18 cellular contexts compared by ENCODE assay signal in the genomic region with DNA sequence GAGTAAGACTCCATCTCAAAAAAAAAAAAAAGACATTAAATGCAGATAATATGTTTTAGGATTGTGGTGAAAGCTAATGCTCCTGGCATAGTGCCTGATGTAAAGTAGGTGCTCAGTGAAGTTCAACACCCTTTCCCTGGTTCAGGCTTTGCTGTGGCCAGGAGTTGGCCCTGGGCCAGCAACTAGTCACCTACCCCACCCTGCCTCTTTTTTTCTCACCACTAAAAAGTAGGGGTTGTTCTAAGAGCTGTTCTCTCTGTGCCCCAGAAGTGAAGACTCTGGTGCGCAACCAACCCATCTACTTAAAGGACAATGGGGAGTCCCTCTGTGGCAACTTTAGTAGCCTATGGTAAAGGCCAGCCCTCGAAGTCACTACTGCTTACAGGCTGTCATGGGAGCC.
DNase-seq lines count a peak whose midpoint lies in the region; ATAC-seq, FAIRE-seq and TF ChIP-seq lines count a peak whose summit lies in the region.
"Had no signal": no experiment of that assay in that cellular context is flagged by ENCODE, and none has a peak within 500 bp of the region (broad histone marks: within the 10 kb centered on the region; RNA-seq: fewer than 3 reads in every experiment).

No MANE protein-coding gene starts in this region.

- H3K9me3 Mint-ChIP-seq in central memory CD8-positive, alpha-beta T cell, result no peaks in the 10 kb centered on the region
- H3K9me3 Mint-ChIP-seq: stimulated activated naive B cell treated with anti-CD40 and anti-IgM and Interleukin-4, amounts not matched to agents 10 μg/mL and 1 μg/mL and 100 μg/mL, for 72 hours had no signal

- in situ Hi-C loops in HepG2 (cut with HindIII; ENCODE audit: extremely low pct_ligation_motif_present, low pct_unique_long_range_greater_than_20kb), result no loop called here

- DNase-seq in HepG2 (ENCODE audit: low spot score) (no peak), right lobe of liver (no peak), vagina (ENCODE audit: extremely low spot score in 2 of 2) (no peak), PC-9 (no peak)
- peak; percentile 51 for DNase-seq in Jurkat, Clone E6-1 (ENCODE audit: low read depth, low spot score)
- no peak for DNase-seq in central memory CD8-positive, alpha-beta T cell (ENCODE audit: low spot score in 2 of 2)
- DNase-seq: amniotic stem cell; EL; head of caudate nucleus; NCI-H1048; OCI-M1; ovary; stimulated activated naive B cell treated with anti-CD40 and anti-IgM and Interleukin-4, amounts not matched to agents 10 μg/mL and 1 μg/mL and 100 μg/mL, for 72 hours; uterus had no signal

- H3K4me2 ChIP-seq in HepG2 (ENCODE audit: low read depth, low read length) (no peak overlapping the region), PC-9 (no peak overlapping the region)

- H3K4me3 Mint-ChIP-seq in central memory CD8-positive, alpha-beta T cell, result no peak overlapping the region
- H3K4me3 Mint-ChIP-seq: stimulated activated naive B cell treated with anti-CD40 and anti-IgM and Interleukin-4, amounts not matched to agents 10 μg/mL and 1 μg/mL and 100 μg/mL, for 72 hours had no signal

- H3K36me3 Mint-ChIP-seq in central memory CD8-positive, alpha-beta T cell (ENCODE audit: insufficient read depth), result peaks cover 11% of the 10 kb centered on the region

- no peaks in the 10 kb centered on the region for H3K9me2 ChIP-seq in PC-9 (ENCODE audit: insufficient read depth)

- H3K27ac ChIP-seq in HepG2 (ENCODE audit: extremely low read length, insufficient read depth, low read length), result no peak overlapping the region
- no peak overlapping the region for H3K27ac ChIP-seq in right lobe of liver
- peak overlapping the region; percentile 19 for H3K27ac ChIP-seq in vagina
- H3K27ac ChIP-seq in PC-9, result no peak overlapping the region
- H3K27ac ChIP-seq: epithelial cell of prostate, ovary, skin epidermis, uterus had no signal

- TF ChIP-seq EP300 in HepG2 (IDR thresholded peaks at IDR 0.05; ENCODE audit: low read depth in 2 of 2, low read length in 2 of 2) (no peak), HepG2 (CRISPR knock-in tag; IDR thresholded peaks at IDR 0.05; ENCODE audit: borderline replicate concordance) (no peak)

- ATAC-seq in HepG2 (no peak), right lobe of liver (no peak), GM21528 (IDR thresholded peaks at IDR 0.05; ENCODE audit: low FRiP score, unreplicated experiment) (no peak)
- ATAC-seq in central memory CD8-positive, alpha-beta T cell (replicated peaks; ENCODE audit: extremely low read depth, poor library complexity, severe bottlenecking), result peak; percentile 72
- ATAC-seq: stimulated activated naive B cell treated with anti-CD40 and anti-IgM and Interleukin-4, amounts not matched to agents 10 μg/mL and 1 μg/mL and 100 μg/mL, for 72 hours had no signal

- 78% methylated on average over 2 of the region's 2 CpGs for WGBS in HepG2 (ENCODE audit: low lambda C conversion rate)
- WGBS in right lobe of liver (ENCODE audit: insufficient coverage, low coverage, low lambda C conversion rate, missing lambda C conversion rate), result 80% methylated on average over 1 of the region's 2 CpGs

- H2AFZ ChIP-seq in HepG2 (ENCODE audit: low read length) (no peak overlapping the region), PC-9 (no peak overlapping the region)

- H3K9ac ChIP-seq in HepG2 (ENCODE audit: insufficient read depth, low read depth, low read length), result no peak overlapping the region

- H3K27me3 ChIP-seq in HepG2 (ENCODE audit: control insufficient read depth in 1 of 2, insufficient read depth in 2 of 2, low read length in 2 of 2) (no peaks in the 10 kb centered on the region), right lobe of liver (no peaks in the 10 kb centered on the region), vagina (no peaks in the 10 kb centered on the region), PC-9 (ENCODE audit: insufficient read depth, low read depth) (no peaks in the 10 kb centered on the region)
- H3K27me3 ChIP-seq: ovary, uterus had no signal

- H3K9me3 ChIP-seq in HepG2 (ENCODE audit: low read length) (no peaks in the 10 kb centered on the region), right lobe of liver (no peaks in the 10 kb centered on the region), vagina (no peaks in the 10 kb centered on the region), PC-9 (ENCODE audit: insufficient read depth, low read depth) (no peaks in the 10 kb centered on the region; the same call in 1 of the 2 replicates)
- H3K9me3 ChIP-seq: ovary, uterus had no signal

- peaks cover 31% of the 10 kb centered on the region for H3K4me1 ChIP-seq in HepG2 (ENCODE audit: insufficient read depth, low read length)
- H3K4me1 ChIP-seq in right lobe of liver, result no peaks in the 10 kb centered on the region
- peaks cover 9% of the 10 kb centered on the region for H3K4me1 ChIP-seq in vagina
- no peaks in the 10 kb centered on the region for H3K4me1 ChIP-seq in PC-9 (replicated peaks; ENCODE audit: insufficient read depth)
- H3K4me1 ChIP-seq: uterus had no signal

- TF ChIP-seq CTCF in HepG2 (CRISPR knock-in tag; IDR thresholded peaks at IDR 0.05) (no peak), right lobe of liver (IDR thresholded peaks at IDR 0.05) (no peak), vagina (IDR thresholded peaks at IDR 0.05) (no peak), PC-9 (conservative IDR thresholded peaks at IDR 0.05) (no peak)

- peak overlapping the region; percentile 62 for H3K27ac Mint-ChIP-seq in central memory CD8-positive, alpha-beta T cell (ENCODE audit: low read depth)
- H3K27ac Mint-ChIP-seq: stimulated activated naive B cell treated with anti-CD40 and anti-IgM and Interleukin-4, amounts not matched to agents 10 μg/mL and 1 μg/mL and 100 μg/mL, for 72 hours had no signal

- TF ChIP-seq RAD21 in HepG2 (CRISPR knock-in tag; IDR thresholded peaks at IDR 0.05), result no peak

- H4K20me1 ChIP-seq in HepG2 (ENCODE audit: insufficient read depth, low read length) (no peaks in the 10 kb centered on the region), PC-9 (ENCODE audit: insufficient read depth) (no peaks in the 10 kb centered on the region)

- no peaks in the 10 kb centered on the region for H3F3A ChIP-seq in PC-9 (ENCODE audit: insufficient read depth, low read depth)

- intact Hi-C loops in HepG2 (cut with micrococcal nuclease; ENCODE audit: unreplicated experiment), result no loop called here
- intact Hi-C loops in right lobe of liver (cut with DNase I), result no loop called here
- intact Hi-C loops in vagina (cut with DNase I), result no loop called here
- intact Hi-C loops in PC-9 (cut with micrococcal nuclease; ENCODE audit: unreplicated experiment), result no loop called here

- no peaks in the 10 kb centered on the region for H3K27me3 Mint-ChIP-seq in central memory CD8-positive, alpha-beta T cell
- H3K27me3 Mint-ChIP-seq: stimulated activated naive B cell treated with anti-CD40 and anti-IgM and Interleukin-4, amounts not matched to agents 10 μg/mL and 1 μg/mL and 100 μg/mL, for 72 hours had no signal

- BruUV-seq in HepG2 (replicated peaks; lab: Mats Ljungman, UMichigan), result no TSS peak
- no TSS peak for BruUV-seq in PC-9 (replicated peaks; lab: Mats Ljungman, UMichigan)

- no peaks in the 10 kb centered on the region for H3K79me2 ChIP-seq in HepG2 (ENCODE audit: insufficient read depth, low read length)
- H3K79me2 ChIP-seq in PC-9 (ENCODE audit: low read depth), result no peaks in the 10 kb centered on the region

- no peak for FAIRE-seq in HepG2 (lab: Jason Lieb, UNC)
- FAIRE-seq: H1 had no signal

- TF ChIP-seq POLR2A in HepG2 (IDR thresholded peaks at IDR 0.05; ENCODE audit: insufficient read depth in 1 of 2, low read depth in 2 of 2, low read length in 2 of 2) (no peak), right lobe of liver (IDR thresholded peaks at IDR 0.05) (no peak), vagina (IDR thresholded peaks at IDR 0.05) (no peak)

- no peak overlapping the region for H3K4me3 ChIP-seq in HepG2 (replicated peaks in 1 of 3; ENCODE audit: insufficient read depth in 1 of 3, low read depth in 2 of 3, low read length in 3 of 3)
- no peak overlapping the region for H3K4me3 ChIP-seq in right lobe of liver
- no peak overlapping the region for H3K4me3 ChIP-seq in Jurkat, Clone E6-1 (ENCODE audit: low read length)
- no peak overlapping the region for H3K4me3 ChIP-seq in vagina
- no peak overlapping the region for H3K4me3 ChIP-seq in PC-9
- H3K4me3 ChIP-seq: ovary, skin epidermis, uterus had no signal

- no peaks in the 10 kb centered on the region for H3K36me3 ChIP-seq in HepG2 (replicated peaks in 1 of 2; ENCODE audit: control insufficient read depth in 1 of 2, insufficient read depth in 2 of 2, low read length in 2 of 2)
- H3K36me3 ChIP-seq in right lobe of liver, result no peaks in the 10 kb centered on the region
- H3K36me3 ChIP-seq in vagina, result peaks cover 0 to 12% of the 10 kb centered on the region in 2 donors
- H3K36me3 ChIP-seq in PC-9 (ENCODE audit: low read depth), result no peaks in the 10 kb centered on the region
- H3K36me3 ChIP-seq: ovary, uterus had no signal

- CTCF ChIA-PET in HepG2 (lab: Yijun Ruan, JAX; ENCODE audit: low intra/inter-chr PET ratio, low total read pairs) (no interaction called here), PC-9 (lab: Charles Lee) (no interaction called here)

- POLR2A ChIA-PET in HepG2 (lab: Yijun Ruan, JAX) (no interaction called here), PC-9 (lab: Charles Lee; ENCODE audit: unreplicated experiment) (interaction anchor here (0.6 kb wide), 1 partner anchor 535 kb away, joined by 8 read pairs; no protein-coding TSS in a partner anchor)

- peaks cover 35% of the 10 kb centered on the region for H3K4me1 Mint-ChIP-seq in central memory CD8-positive, alpha-beta T cell

TF ChIP-seq in HepG2, 621 proteins besides CTCF, POLR2A, EP300 and RAD21:
- TF ChIP-seq EED (CRISPR knock-in tag; IDR thresholded peaks at IDR 0.05), result no peak
- no peak for TF ChIP-seq KDM5B (CRISPR knock-in tag; IDR thresholded peaks at IDR 0.05; ENCODE audit: borderline replicate concordance)
- TF ChIP-seq LCORL (IDR thresholded peaks at IDR 0.05), result 0 out of 2 replicates have a peak, but pooled peaks have one; percentile 13
- no peak for TF ChIP-seq LCORL (CRISPR knock-in tag; IDR thresholded peaks at IDR 0.05)
